20 cellular contexts compared by ENCODE assay signal in the genomic region with DNA sequence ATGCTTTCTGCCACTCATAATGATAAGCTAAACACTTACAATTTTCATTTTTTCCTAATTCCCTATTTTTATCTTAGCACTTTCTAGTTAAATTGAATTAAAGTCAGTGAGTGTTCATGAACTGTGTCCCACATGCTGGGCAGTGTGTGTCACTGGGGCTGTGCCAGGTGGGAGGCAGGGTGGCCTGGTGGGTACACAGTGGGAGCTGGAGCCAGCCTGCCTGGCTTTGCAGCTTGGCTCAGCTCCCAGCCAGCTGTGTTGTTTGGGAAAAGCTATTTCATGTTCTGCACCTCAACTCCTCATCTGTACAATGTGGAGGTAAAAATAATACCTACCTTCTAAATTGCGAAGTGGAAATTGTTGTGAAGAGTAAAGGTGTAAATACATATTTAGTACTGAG.
DNase-seq lines count a peak whose midpoint lies in the region; ATAC-seq, FAIRE-seq and TF ChIP-seq lines count a peak whose summit lies in the region.
"Had no signal": no experiment of that assay in that cellular context is flagged by ENCODE, and none has a peak within 500 bp of the region (broad histone marks: within the 10 kb centered on the region; RNA-seq: fewer than 3 reads in every experiment).

No MANE protein-coding gene starts in this region.

- no peak overlapping the region for H2BK120ac ChIP-seq in H1 (replicated peaks; ENCODE audit: low read depth, low read length)

- no peaks in the 10 kb centered on the region for H3K27me3 ChIP-seq in MG63
- H3K27me3 ChIP-seq in H1 (replicated peaks in 1 of 4; ENCODE audit: control insufficient read depth in 3 of 4, extremely low read depth in 1 of 4, insufficient read depth in 3 of 4, low read length in 3 of 4): no peaks in the 10 kb centered on the region
- H3K27me3 ChIP-seq: esophagus squamous epithelium, tibial nerve had no signal

- H4K5ac ChIP-seq in H1 (ENCODE audit: insufficient read length, low read depth, low read length): no peak overlapping the region

- H2BK15ac ChIP-seq in H1 (ENCODE audit: low read length): no peak overlapping the region

- no peaks in the 10 kb centered on the region for H3K23me2 ChIP-seq in H1 (ENCODE audit: low read depth, low read length)

- 78% methylated on average over 1 of the region's 1 CpG; no CpG with 5 or more reads in 1 of the 2 experiments for WGBS in H1 (ENCODE audit: extremely low coverage in 1 of 2, insufficient coverage in 1 of 2, insufficient read length in 1 of 2, insufficient replicate concordance in 2 of 2, low coverage in 1 of 2, low lambda C conversion rate in 2 of 2, missing lambda C conversion rate in 1 of 2), 2 experiments

- no peaks in the 10 kb centered on the region for H3K4me1 ChIP-seq in H1 (replicated peaks in 1 of 4; ENCODE audit: control insufficient read depth in 3 of 4, insufficient read depth in 4 of 4, low read length in 3 of 4)
- H3K4me1 ChIP-seq: esophagus squamous epithelium, tibial nerve had no signal

- H3K18ac ChIP-seq in H1 (ENCODE audit: extremely low read depth, low read length): no peak overlapping the region

- no peak overlapping the region for H3K4me3 ChIP-seq in MG63
- H3K4me3 ChIP-seq in H1 (ENCODE audit: extremely low read depth in 1 of 4, insufficient read depth in 2 of 4, low read depth in 3 of 4, low read length in 4 of 4): no peak overlapping the region
- H3K4me3 ChIP-seq: esophagus squamous epithelium, tibial nerve had no signal

- CTCF ChIA-PET in H1 (lab: Charles Lee; ENCODE audit: partially characterized antibody): interaction anchor here (1.4 kb wide), 1 partner anchor 14 kb away, joined by 4 read pairs; no protein-coding TSS in a partner anchor

- H4K8ac ChIP-seq in H1 (ENCODE audit: extremely low read depth, insufficient read depth, low read length): no peak overlapping the region

- H3K9ac ChIP-seq in H1 (replicated peaks in 1 of 4; ENCODE audit: extremely low read depth in 1 of 4, low read depth in 3 of 4, low read length in 3 of 4): no peak overlapping the region

- H2AFZ ChIP-seq in H1 (ENCODE audit: low read length): no peak overlapping the region

- peak overlapping the region; percentile 13 for H4K91ac ChIP-seq in H1 (replicated peaks; ENCODE audit: insufficient read length, low read length)

- POLR2A ChIA-PET in H1 (lab: Charles Lee; ENCODE audit: partially characterized antibody): no interaction called here

- no peaks in the 10 kb centered on the region for H3K79me2 ChIP-seq in H1 (ENCODE audit: control insufficient read depth in 1 of 2, insufficient read depth in 2 of 2, low read length in 2 of 2)

- FAIRE-seq in H1 (lab: Jason Lieb, UNC): no peak

- no peak overlapping the region for H3K56ac ChIP-seq in H1 (replicated peaks; ENCODE audit: insufficient read length, low read depth, low read length)

- no peak overlapping the region for H3K14ac ChIP-seq in H1 (ENCODE audit: insufficient read length)

- peak; percentile 61 for DNase-seq in DMS 273 treated with DMSO at 0.1 percent for 48 hours (lab: John Stamatoyannopoulos, UW)
- DNase-seq in MG63: peak; percentile 80
- peak; percentile 77 for DNase-seq in NCI-H2171 (lab: John Stamatoyannopoulos, UW)
- DNase-seq in H1 (ENCODE audit: low read depth in 1 of 2, low spot score in 2 of 2): no peak
- DNase-seq: activated naive CD4-positive, alpha-beta T cell treated with Interleukin-2 at 50 U/mL for 16 hours; AML-193; aorta; effector CD4-positive, alpha-beta T cell; esophagus squamous epithelium; GDM1; GOT3; stimulated activated CD4-positive, alpha-beta T cell treated with anti-CD3 and anti-CD28 coated beads, Interleukin-1b, Interleukin-23, amount 100 ng/mL, for 48 hours; stimulated activated naive CD4-positive, alpha-beta T cell treated with Interleukin-2 at 50 U/mL for 16 hours; T-helper 2 cell had no signal

- no peak overlapping the region for H3K27ac ChIP-seq in H1 (ENCODE audit: low read depth, low read length)
- H3K27ac ChIP-seq: esophagus squamous epithelium, tibial nerve, VCaP had no signal

- no peak overlapping the region for H2BK5ac ChIP-seq in H1 (ENCODE audit: low read depth, low read length)

- no peak for TF ChIP-seq CTCF in H1 (IDR thresholded peaks at IDR 0.05; ENCODE audit: control extremely low read depth in 1 of 3, insufficient read depth in 1 of 3, low read depth in 1 of 3, low read length in 3 of 3)

- H3K36me3 ChIP-seq in MG63: no peaks in the 10 kb centered on the region
- H3K36me3 ChIP-seq in H1 (ENCODE audit: control insufficient read depth in 2 of 4, insufficient read depth in 4 of 4, low read length in 3 of 4): no peaks in the 10 kb centered on the region
- H3K36me3 ChIP-seq: esophagus squamous epithelium, tibial nerve had no signal

- no peak for TF ChIP-seq RAD21 in H1 (IDR thresholded peaks at IDR 0.05 in 1 of 2, conservative IDR thresholded peaks at IDR 0.05 in 1 of 2; ENCODE audit: low read depth in 2 of 2, low read length in 2 of 2)

- no peak overlapping the region for H3K4me2 ChIP-seq in H1 (ENCODE audit: insufficient read depth in 1 of 2, low read depth in 2 of 2, low read length in 2 of 2)

- no peak overlapping the region for H3K23ac ChIP-seq in H1 (ENCODE audit: insufficient read length)

- TF ChIP-seq POLR2A in H1 (IDR thresholded peaks at IDR 0.05; ENCODE audit: control extremely low read depth in 1 of 2, low read depth in 2 of 2, low read length in 2 of 2): no peak

- ATAC-seq in GM18867 (IDR thresholded peaks at IDR 0.05; ENCODE audit: unreplicated experiment) (no peak), GM21381 (IDR thresholded peaks at IDR 0.05; ENCODE audit: unreplicated experiment) (no peak), HG03457 (IDR thresholded peaks at IDR 0.05; ENCODE audit: unreplicated experiment) (no peak)
- ATAC-seq: natural killer cell treated with Interleukin-12 subunit alpha and Interleukin-12 subunit beta and Interleukin-15 and Interleukin-18, amount 100 ng/mL, for 72 hours had no signal

- TF ChIP-seq EP300 in H1 (IDR thresholded peaks at IDR 0.05; ENCODE audit: borderline replicate concordance in 1 of 2, low read depth in 2 of 2, low read length in 2 of 2): no peak

- H2BK12ac ChIP-seq in H1 (ENCODE audit: low read depth, low read length): no peak overlapping the region

- H2BK20ac ChIP-seq in H1 (ENCODE audit: low read length): no peak overlapping the region

- H2AK5ac ChIP-seq in H1 (ENCODE audit: low read depth, low read length): no peak overlapping the region

- no peaks in the 10 kb centered on the region for H3K79me1 ChIP-seq in H1 (ENCODE audit: low read depth, low read length)

- no peak overlapping the region for H3K4ac ChIP-seq in H1 (replicated peaks; ENCODE audit: insufficient read length, low read depth, low read length)

- no peaks in the 10 kb centered on the region for H4K20me1 ChIP-seq in H1 (replicated peaks in 1 of 2; ENCODE audit: control insufficient read depth in 1 of 2, insufficient read depth in 2 of 2, low read length in 2 of 2)

- no peaks in the 10 kb centered on the region for H3K9me3 ChIP-seq in MG63
- H3K9me3 ChIP-seq in H1 (ENCODE audit: insufficient read depth in 2 of 2, low read depth in 1 of 2, low read length in 1 of 2): no peaks in the 10 kb centered on the region
- H3K9me3 ChIP-seq: esophagus squamous epithelium, tibial nerve had no signal

TF ChIP-seq in H1, 55 proteins besides CTCF, POLR2A, EP300 and RAD21:
- no peak for TF ChIP-seq BCL11A (IDR thresholded peaks at IDR 0.05; ENCODE audit: low read depth in 2 of 2, low read length in 2 of 2)
- TF ChIP-seq RXRA (IDR thresholded peaks at IDR 0.05; ENCODE audit: insufficient read depth, low read depth, low read length): no peak
- no peak for TF ChIP-seq TEAD4 (IDR thresholded peaks at IDR 0.05; ENCODE audit: low read depth, low read length)
- TF ChIP-seq ATF2 (IDR thresholded peaks at IDR 0.05; ENCODE audit: low read length): no peak
- no peak for TF ChIP-seq CBX5 (IDR thresholded peaks at IDR 0.05; ENCODE audit: low read depth, low read length)
- TF ChIP-seq FOSL1 (IDR thresholded peaks at IDR 0.05; ENCODE audit: insufficient read depth, low read depth, low read length): no peak
- TF ChIP-seq TCF12 (IDR thresholded peaks at IDR 0.05; ENCODE audit: low read depth, low read length): no peak
- TF ChIP-seq YY1 (IDR thresholded peaks at IDR 0.05; ENCODE audit: low read depth, low read length): no peak
- no peak for TF ChIP-seq CBX8 (IDR thresholded peaks at IDR 0.05; ENCODE audit: borderline replicate concordance, low read depth, low read length)
- TF ChIP-seq EGR1 (IDR thresholded peaks at IDR 0.05; ENCODE audit: borderline replicate concordance, low read depth, low read length): no peak
- no peak for TF ChIP-seq E2F6 (IDR thresholded peaks at IDR 0.05)
- no peak for TF ChIP-seq KDM4A (IDR thresholded peaks at IDR 0.05; ENCODE audit: low read depth, low read length, severe bottlenecking)
TF ChIP-seq in H1: peak in this region for 0.

Comparison
In these comparisons a context has a peak if more than half of its experiments do, and no peak if none do; other contexts are left out.
1. DNase-seq: peak in DMS 273 treated with DMSO at 0.1 percent for 48 hours (single experiment), MG63 (single experiment) and NCI-H2171 (single experiment); none in H1 (0 of 2).